Comparison of ENCODE assay signal across 11 cellular contexts in the genomic region with DNA sequence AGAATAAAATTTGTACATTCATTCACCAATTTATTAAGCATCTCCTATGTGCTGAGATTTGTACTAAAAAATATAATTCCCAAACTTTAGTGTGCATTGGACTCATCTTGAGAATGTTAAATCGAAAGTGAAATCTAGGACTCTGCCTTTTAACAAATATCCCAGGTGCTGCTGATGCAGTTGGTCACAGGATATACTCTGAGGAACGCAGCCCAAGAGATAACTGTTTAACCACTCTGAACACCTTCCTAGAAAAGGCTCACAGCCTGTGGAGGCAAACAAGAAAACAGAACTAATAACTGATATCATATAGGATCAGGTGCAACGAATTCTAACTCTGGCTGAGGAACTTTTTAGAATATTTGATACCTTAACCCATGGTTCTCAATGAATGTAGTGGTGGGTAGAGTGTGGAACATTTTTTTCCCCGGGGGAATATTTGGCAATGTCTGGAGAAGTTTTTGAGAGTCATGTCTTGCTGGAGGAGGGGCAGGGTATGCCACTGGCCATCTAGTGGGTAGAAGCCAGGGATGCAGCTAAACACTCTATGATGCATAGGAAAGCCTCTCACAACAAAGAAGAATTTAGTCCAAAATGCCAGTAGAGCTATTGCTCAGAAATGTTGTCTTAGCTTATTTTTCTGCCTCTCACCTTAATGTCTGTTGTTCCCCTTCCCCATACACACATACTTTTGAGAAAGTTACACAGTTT.
DNase-seq lines count a peak whose midpoint lies in the region; ATAC-seq, FAIRE-seq and TF ChIP-seq lines count a peak whose summit lies in the region.
"Had no signal": no experiment of that assay in that cellular context is flagged by ENCODE, and none has a peak within 500 bp of the region (broad histone marks: within the 10 kb centered on the region; RNA-seq: fewer than 3 reads in every experiment).

No MANE protein-coding gene starts in this region.

- no peak overlapping the region for H4K91ac ChIP-seq in H1 (replicated peaks; ENCODE audit: insufficient read length, low read length)

- H3K36me3 ChIP-seq in H1 (ENCODE audit: control insufficient read depth in 2 of 4, insufficient read depth in 4 of 4, low read length in 3 of 4) = no peaks in the 10 kb centered on the region

- H3K4me2 ChIP-seq in H1 (ENCODE audit: insufficient read depth in 1 of 2, low read depth in 2 of 2, low read length in 2 of 2) = no peak overlapping the region

- H3K4me1 ChIP-seq in H1 (replicated peaks in 1 of 4; ENCODE audit: control insufficient read depth in 3 of 4, insufficient read depth in 4 of 4, low read length in 3 of 4) = no peaks in the 10 kb centered on the region

- peak; percentile 8; the same call in 1 of the 2 replicates for TF ChIP-seq CTCF in 22Rv1 (IDR thresholded peaks at IDR 0.05)
- TF ChIP-seq CTCF in H1 (IDR thresholded peaks at IDR 0.05; ENCODE audit: control extremely low read depth in 1 of 3, insufficient read depth in 1 of 3, low read depth in 1 of 3, low read length in 3 of 3) = peak; percentile 30 to 42 (median 30)

- ATAC-seq in GM21423 (IDR thresholded peaks at IDR 0.05; ENCODE audit: unreplicated experiment) (peak; percentile 48), GM19452 (IDR thresholded peaks at IDR 0.05; ENCODE audit: unreplicated experiment) (no peak)

- H3K79me1 ChIP-seq in H1 (ENCODE audit: low read depth, low read length) = no peaks in the 10 kb centered on the region

- no peak overlapping the region for H2BK20ac ChIP-seq in H1 (ENCODE audit: low read length)

- peak; percentile 15 for DNase-seq in RPMI8226
- DNase-seq in H1 (ENCODE audit: low read depth in 1 of 2, low spot score in 2 of 2) = no peak
- DNase-seq in cerebellum (ENCODE audit: low spot score) = no peak
- DNase-seq in DMS114 treated with DMSO at 0.1 percent for 48 hours (lab: John Stamatoyannopoulos, UW; ENCODE audit: unreplicated experiment) = no peak
- no peak for DNase-seq in activated CD8-positive, alpha-beta memory T cell treated with anti-CD3 and anti-CD28 coated beads, Interleukin-2, amount 50 U/mL, for 48 hours
- DNase-seq: anterior cingulate cortex, NCI-H187 treated with DMSO at 0.1 percent for 48 hours, T1000 had no signal

- H2BK12ac ChIP-seq in H1 (ENCODE audit: low read depth, low read length) = no peak overlapping the region

- H3K9me3 ChIP-seq in H1 (ENCODE audit: insufficient read depth in 2 of 2, low read depth in 1 of 2, low read length in 1 of 2) = no peaks in the 10 kb centered on the region

- H2BK5ac ChIP-seq in H1 (ENCODE audit: low read depth, low read length) = no peak overlapping the region

- no peak overlapping the region for H2BK15ac ChIP-seq in H1 (ENCODE audit: low read length)

- H4K20me1 ChIP-seq in H1 (replicated peaks in 1 of 2; ENCODE audit: control insufficient read depth in 1 of 2, insufficient read depth in 2 of 2, low read length in 2 of 2) = peaks cover 0 to 1% of the 10 kb centered on the region in 2 experiments

- H2AFZ ChIP-seq in H1 (ENCODE audit: low read length) = no peak overlapping the region

- no peak overlapping the region for H4K8ac ChIP-seq in H1 (ENCODE audit: extremely low read depth, insufficient read depth, low read length)

- no peak overlapping the region for H2BK120ac ChIP-seq in H1 (replicated peaks; ENCODE audit: low read depth, low read length)

- no peak overlapping the region for H3K4me3 ChIP-seq in H1 (ENCODE audit: extremely low read depth in 1 of 4, insufficient read depth in 2 of 4, low read depth in 3 of 4, low read length in 4 of 4)

- H3K27ac ChIP-seq in 22Rv1 = no peak overlapping the region
- no peak overlapping the region for H3K27ac ChIP-seq in H1 (ENCODE audit: low read depth, low read length)

- TF ChIP-seq POLR2A in H1 (IDR thresholded peaks at IDR 0.05; ENCODE audit: control extremely low read depth in 1 of 2, low read depth in 2 of 2, low read length in 2 of 2) = no peak

- H3K27me3 ChIP-seq in H1 (replicated peaks in 1 of 4; ENCODE audit: control insufficient read depth in 3 of 4, extremely low read depth in 1 of 4, insufficient read depth in 3 of 4, low read length in 3 of 4) = no peaks in the 10 kb centered on the region

- H3K23ac ChIP-seq in H1 (ENCODE audit: insufficient read length) = no peak overlapping the region

- H4K5ac ChIP-seq in H1 (ENCODE audit: insufficient read length, low read depth, low read length) = no peak overlapping the region

- H3K18ac ChIP-seq in H1 (ENCODE audit: extremely low read depth, low read length) = no peak overlapping the region

- CTCF ChIA-PET in H1 (lab: Charles Lee; ENCODE audit: partially characterized antibody) = interaction anchor here (0.6 to 1.3 kb wide), 3 partner anchors 85 to 118 kb away, joined by 3 read pairs; no protein-coding TSS in a partner anchor

- TF ChIP-seq EP300 in H1 (IDR thresholded peaks at IDR 0.05; ENCODE audit: borderline replicate concordance in 1 of 2, low read depth in 2 of 2, low read length in 2 of 2) = no peak

- POLR2A ChIA-PET in H1 (lab: Charles Lee; ENCODE audit: partially characterized antibody) = no interaction called here

- no peaks in the 10 kb centered on the region for H3K79me2 ChIP-seq in H1 (ENCODE audit: control insufficient read depth in 1 of 2, insufficient read depth in 2 of 2, low read length in 2 of 2)

- no peak overlapping the region for H3K56ac ChIP-seq in H1 (replicated peaks; ENCODE audit: insufficient read length, low read depth, low read length)

- H3K23me2 ChIP-seq in H1 (ENCODE audit: low read depth, low read length) = no peaks in the 10 kb centered on the region

- H3K9ac ChIP-seq in H1 (replicated peaks in 1 of 4; ENCODE audit: extremely low read depth in 1 of 4, low read depth in 3 of 4, low read length in 3 of 4) = no peak overlapping the region

- 93% methylated on average over 4 of the region's 4 CpGs; no CpG with 5 or more reads in 1 of the 2 experiments for WGBS in H1 (ENCODE audit: extremely low coverage in 1 of 2, insufficient coverage in 1 of 2, insufficient read length in 1 of 2, insufficient replicate concordance in 2 of 2, low coverage in 1 of 2, low lambda C conversion rate in 2 of 2, missing lambda C conversion rate in 1 of 2), 2 experiments

- H2AK5ac ChIP-seq in H1 (ENCODE audit: low read depth, low read length) = no peak overlapping the region

- H3K4ac ChIP-seq in H1 (replicated peaks; ENCODE audit: insufficient read length, low read depth, low read length) = no peak overlapping the region

- FAIRE-seq in H1 (lab: Jason Lieb, UNC) = no peak

- TF ChIP-seq RAD21 in H1 (IDR thresholded peaks at IDR 0.05 in 1 of 2, conservative IDR thresholded peaks at IDR 0.05 in 1 of 2; ENCODE audit: low read depth in 2 of 2, low read length in 2 of 2) = peak in 1 of 2 experiments; percentile 34; a peak in 1 of 4 replicates

- no peak overlapping the region for H3K14ac ChIP-seq in H1 (ENCODE audit: insufficient read length)

TF ChIP-seq in H1, 55 proteins besides CTCF, POLR2A, EP300 and RAD21 (continues in another document):
- TF ChIP-seq JUN (IDR thresholded peaks at IDR 0.05; ENCODE audit: low read depth, low read length) = no peak
- TF ChIP-seq RNF2 (IDR thresholded peaks at IDR 0.05; ENCODE audit: borderline replicate concordance, low read depth, low read length, missing control alignments, poor library complexity, severe bottlenecking) = no peak
- no peak for TF ChIP-seq SUZ12 (IDR thresholded peaks at IDR 0.05; ENCODE audit: low read length)
- no peak for TF ChIP-seq TBP (IDR thresholded peaks at IDR 0.05; ENCODE audit: low read depth, low read length)
- TF ChIP-seq CHD2 (IDR thresholded peaks at IDR 0.05; ENCODE audit: low read length) = no peak
- no peak for TF ChIP-seq HDAC2 (IDR thresholded peaks at IDR 0.05; ENCODE audit: borderline replicate concordance in 1 of 2, low read depth in 2 of 2, low read length in 2 of 2)
- no peak for TF ChIP-seq KDM4A (IDR thresholded peaks at IDR 0.05; ENCODE audit: low read depth, low read length, severe bottlenecking)
- TF ChIP-seq GABPA (IDR thresholded peaks at IDR 0.05; ENCODE audit: borderline replicate concordance, insufficient read depth, low read length) = no peak
- no peak for TF ChIP-seq TAF7 (optimal IDR thresholded peaks at IDR 0.05; ENCODE audit: borderline replicate concordance, low read depth, low read length)
- TF ChIP-seq CHD1 (IDR thresholded peaks at IDR 0.05; ENCODE audit: low read depth, low read length) = no peak
- TF ChIP-seq KDM1A (IDR thresholded peaks at IDR 0.05; ENCODE audit: borderline replicate concordance, low read length) = no peak
